In the genomic region with DNA sequence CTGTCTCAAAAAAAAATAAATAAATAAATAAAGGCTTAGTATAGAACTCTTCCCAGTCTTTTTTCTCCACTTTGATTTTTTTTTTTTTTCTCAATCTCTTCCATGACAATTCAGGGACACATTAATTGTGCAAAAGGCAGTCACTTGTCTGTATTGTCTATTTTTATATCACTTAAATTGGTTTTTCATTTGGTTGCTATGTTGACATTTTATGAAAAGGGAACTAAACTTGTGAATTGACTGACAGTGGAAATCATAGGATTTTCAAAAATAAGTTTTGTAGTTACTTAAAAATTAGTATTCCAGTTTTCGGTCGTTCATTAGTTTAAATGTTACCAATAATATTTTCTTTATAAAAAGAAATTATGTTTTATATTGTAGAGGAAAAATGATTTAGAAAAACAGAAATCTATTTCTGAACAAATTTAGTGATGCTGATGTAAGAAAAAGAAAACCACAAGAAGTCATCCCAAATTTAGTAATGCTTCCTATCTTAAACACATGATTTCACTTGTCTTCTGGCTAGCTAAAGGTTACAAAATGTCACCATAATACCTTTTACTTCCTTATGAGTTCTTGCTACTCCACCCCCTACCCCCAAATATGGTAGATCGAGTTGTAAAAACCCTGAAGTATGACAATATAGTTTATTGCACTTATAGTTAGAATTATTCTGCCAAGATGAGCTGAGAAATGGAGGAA, we compare ENCODE assay signal across 2 cellular contexts.
TF ChIP-seq lines count a peak whose summit lies in the region.

No MANE protein-coding gene starts in this region.

TF ChIP-seq in SK-N-SH, 30 proteins besides CTCF, POLR2A, EP300 and RAD21 (continued from another document):
- TF ChIP-seq, protein P1, sequence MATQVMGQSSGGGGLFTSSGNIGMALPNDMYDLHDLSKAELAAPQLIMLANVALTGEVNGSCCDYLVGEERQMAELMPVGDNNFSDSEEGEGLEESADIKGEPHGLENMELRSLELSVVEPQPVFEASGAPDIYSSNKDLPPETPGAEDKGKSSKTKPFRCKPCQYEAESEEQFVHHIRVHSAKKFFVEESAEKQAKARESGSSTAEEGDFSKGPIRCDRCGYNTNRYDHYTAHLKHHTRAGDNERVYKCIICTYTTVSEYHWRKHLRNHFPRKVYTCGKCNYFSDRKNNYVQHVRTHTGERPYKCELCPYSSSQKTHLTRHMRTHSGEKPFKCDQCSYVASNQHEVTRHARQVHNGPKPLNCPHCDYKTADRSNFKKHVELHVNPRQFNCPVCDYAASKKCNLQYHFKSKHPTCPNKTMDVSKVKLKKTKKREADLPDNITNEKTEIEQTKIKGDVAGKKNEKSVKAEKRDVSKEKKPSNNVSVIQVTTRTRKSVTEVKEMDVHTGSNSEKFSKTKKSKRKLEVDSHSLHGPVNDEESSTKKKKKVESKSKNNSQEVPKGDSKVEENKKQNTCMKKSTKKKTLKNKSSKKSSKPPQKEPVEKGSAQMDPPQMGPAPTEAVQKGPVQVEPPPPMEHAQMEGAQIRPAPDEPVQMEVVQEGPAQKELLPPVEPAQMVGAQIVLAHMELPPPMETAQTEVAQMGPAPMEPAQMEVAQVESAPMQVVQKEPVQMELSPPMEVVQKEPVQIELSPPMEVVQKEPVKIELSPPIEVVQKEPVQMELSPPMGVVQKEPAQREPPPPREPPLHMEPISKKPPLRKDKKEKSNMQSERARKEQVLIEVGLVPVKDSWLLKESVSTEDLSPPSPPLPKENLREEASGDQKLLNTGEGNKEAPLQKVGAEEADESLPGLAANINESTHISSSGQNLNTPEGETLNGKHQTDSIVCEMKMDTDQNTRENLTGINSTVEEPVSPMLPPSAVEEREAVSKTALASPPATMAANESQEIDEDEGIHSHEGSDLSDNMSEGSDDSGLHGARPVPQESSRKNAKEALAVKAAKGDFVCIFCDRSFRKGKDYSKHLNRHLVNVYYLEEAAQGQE (IDR thresholded peaks at IDR 0.05; ENCODE audit: low read depth, low read length) = no peak
- TF ChIP-seq RCOR1 (IDR thresholded peaks at IDR 0.05; ENCODE audit: low read length) (no peak), SIN3A (IDR thresholded peaks at IDR 0.05; ENCODE audit: borderline replicate concordance, low read depth, low read length) (no peak), POLR2AphosphoS5 (IDR thresholded peaks at IDR 0.05; ENCODE audit: low read depth, low read length) (no peak), NRF1 (IDR thresholded peaks at IDR 0.05; ENCODE audit: low read depth, low read length) (no peak), GABPA (IDR thresholded peaks at IDR 0.05; ENCODE audit: low read depth) (no peak), NFIC (IDR thresholded peaks at IDR 0.05; ENCODE audit: borderline replicate concordance) (no peak)
- TF ChIP-seq, protein P2, sequence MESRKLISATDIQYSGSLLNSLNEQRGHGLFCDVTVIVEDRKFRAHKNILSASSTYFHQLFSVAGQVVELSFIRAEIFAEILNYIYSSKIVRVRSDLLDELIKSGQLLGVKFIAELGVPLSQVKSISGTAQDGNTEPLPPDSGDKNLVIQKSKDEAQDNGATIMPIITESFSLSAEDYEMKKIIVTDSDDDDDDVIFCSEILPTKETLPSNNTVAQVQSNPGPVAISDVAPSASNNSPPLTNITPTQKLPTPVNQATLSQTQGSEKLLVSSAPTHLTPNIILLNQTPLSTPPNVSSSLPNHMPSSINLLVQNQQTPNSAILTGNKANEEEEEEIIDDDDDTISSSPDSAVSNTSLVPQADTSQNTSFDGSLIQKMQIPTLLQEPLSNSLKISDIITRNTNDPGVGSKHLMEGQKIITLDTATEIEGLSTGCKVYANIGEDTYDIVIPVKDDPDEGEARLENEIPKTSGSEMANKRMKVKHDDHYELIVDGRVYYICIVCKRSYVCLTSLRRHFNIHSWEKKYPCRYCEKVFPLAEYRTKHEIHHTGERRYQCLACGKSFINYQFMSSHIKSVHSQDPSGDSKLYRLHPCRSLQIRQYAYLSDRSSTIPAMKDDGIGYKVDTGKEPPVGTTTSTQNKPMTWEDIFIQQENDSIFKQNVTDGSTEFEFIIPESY (IDR thresholded peaks at IDR 0.05; ENCODE audit: borderline replicate concordance, low read depth) = no peak
- TF ChIP-seq, protein P3, sequence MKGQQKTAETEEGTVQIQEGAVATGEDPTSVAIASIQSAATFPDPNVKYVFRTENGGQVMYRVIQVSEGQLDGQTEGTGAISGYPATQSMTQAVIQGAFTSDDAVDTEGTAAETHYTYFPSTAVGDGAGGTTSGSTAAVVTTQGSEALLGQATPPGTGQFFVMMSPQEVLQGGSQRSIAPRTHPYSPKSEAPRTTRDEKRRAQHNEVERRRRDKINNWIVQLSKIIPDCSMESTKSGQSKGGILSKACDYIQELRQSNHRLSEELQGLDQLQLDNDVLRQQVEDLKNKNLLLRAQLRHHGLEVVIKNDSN (IDR thresholded peaks at IDR 0.05; ENCODE audit: borderline replicate concordance, low read depth) = no peak

TF ChIP-seq in SK-N-SH treated with all-trans-retinoic acid at 6 μM for 48 hours, 23 proteins besides CTCF, POLR2A, EP300 and RAD21 (continued from another document):
- TF ChIP-seq, protein P4, sequence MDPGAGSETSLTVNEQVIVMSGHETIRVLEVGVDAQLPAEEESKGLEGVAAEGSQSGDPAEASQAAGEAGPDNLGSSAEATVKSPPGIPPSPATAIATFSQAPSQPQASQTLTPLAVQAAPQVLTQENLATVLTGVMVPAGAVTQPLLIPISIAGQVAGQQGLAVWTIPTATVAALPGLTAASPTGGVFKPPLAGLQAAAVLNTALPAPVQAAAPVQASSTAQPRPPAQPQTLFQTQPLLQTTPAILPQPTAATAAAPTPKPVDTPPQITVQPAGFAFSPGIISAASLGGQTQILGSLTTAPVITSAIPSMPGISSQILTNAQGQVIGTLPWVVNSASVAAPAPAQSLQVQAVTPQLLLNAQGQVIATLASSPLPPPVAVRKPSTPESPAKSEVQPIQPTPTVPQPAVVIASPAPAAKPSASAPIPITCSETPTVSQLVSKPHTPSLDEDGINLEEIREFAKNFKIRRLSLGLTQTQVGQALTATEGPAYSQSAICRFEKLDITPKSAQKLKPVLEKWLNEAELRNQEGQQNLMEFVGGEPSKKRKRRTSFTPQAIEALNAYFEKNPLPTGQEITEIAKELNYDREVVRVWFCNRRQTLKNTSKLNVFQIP (CRISPR knock-in tag; IDR thresholded peaks at IDR 0.05; ENCODE audit: borderline replicate concordance, low read depth) = no peak
- TF ChIP-seq TCF4 (CRISPR knock-in tag; IDR thresholded peaks at IDR 0.05; ENCODE audit: borderline replicate concordance) = no peak
- no peak for TF ChIP-seq OSR1 (CRISPR knock-in tag; IDR thresholded peaks at IDR 0.05)
- TF ChIP-seq ZFP3 (CRISPR knock-in tag; IDR thresholded peaks at IDR 0.05) = no peak
- TF ChIP-seq, protein P5, sequence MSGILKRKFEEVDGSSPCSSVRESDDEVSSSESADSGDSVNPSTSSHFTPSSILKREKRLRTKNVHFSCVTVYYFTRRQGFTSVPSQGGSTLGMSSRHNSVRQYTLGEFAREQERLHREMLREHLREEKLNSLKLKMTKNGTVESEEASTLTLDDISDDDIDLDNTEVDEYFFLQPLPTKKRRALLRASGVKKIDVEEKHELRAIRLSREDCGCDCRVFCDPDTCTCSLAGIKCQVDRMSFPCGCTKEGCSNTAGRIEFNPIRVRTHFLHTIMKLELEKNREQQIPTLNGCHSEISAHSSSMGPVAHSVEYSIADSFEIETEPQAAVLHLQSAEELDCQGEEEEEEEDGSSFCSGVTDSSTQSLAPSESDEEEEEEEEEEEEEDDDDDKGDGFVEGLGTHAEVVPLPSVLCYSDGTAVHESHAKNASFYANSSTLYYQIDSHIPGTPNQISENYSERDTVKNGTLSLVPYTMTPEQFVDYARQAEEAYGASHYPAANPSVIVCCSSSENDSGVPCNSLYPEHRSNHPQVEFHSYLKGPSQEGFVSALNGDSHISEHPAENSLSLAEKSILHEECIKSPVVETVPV (CRISPR knock-in tag; IDR thresholded peaks at IDR 0.05) = no peak
- TF ChIP-seq, protein P6, sequence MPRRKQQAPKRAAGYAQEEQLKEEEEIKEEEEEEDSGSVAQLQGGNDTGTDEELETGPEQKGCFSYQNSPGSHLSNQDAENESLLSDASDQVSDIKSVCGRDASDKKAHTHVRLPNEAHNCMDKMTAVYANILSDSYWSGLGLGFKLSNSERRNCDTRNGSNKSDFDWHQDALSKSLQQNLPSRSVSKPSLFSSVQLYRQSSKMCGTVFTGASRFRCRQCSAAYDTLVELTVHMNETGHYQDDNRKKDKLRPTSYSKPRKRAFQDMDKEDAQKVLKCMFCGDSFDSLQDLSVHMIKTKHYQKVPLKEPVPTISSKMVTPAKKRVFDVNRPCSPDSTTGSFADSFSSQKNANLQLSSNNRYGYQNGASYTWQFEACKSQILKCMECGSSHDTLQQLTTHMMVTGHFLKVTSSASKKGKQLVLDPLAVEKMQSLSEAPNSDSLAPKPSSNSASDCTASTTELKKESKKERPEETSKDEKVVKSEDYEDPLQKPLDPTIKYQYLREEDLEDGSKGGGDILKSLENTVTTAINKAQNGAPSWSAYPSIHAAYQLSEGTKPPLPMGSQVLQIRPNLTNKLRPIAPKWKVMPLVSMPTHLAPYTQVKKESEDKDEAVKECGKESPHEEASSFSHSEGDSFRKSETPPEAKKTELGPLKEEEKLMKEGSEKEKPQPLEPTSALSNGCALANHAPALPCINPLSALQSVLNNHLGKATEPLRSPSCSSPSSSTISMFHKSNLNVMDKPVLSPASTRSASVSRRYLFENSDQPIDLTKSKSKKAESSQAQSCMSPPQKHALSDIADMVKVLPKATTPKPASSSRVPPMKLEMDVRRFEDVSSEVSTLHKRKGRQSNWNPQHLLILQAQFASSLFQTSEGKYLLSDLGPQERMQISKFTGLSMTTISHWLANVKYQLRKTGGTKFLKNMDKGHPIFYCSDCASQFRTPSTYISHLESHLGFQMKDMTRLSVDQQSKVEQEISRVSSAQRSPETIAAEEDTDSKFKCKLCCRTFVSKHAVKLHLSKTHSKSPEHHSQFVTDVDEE (CRISPR knock-in tag; IDR thresholded peaks at IDR 0.05) = no peak
- no peak for TF ChIP-seq SNAI2 (CRISPR knock-in tag; IDR thresholded peaks at IDR 0.05)
- no peak for TF ChIP-seq GLIS3 (CRISPR knock-in tag; IDR thresholded peaks at IDR 0.05)
- TF ChIP-seq, protein P7, sequence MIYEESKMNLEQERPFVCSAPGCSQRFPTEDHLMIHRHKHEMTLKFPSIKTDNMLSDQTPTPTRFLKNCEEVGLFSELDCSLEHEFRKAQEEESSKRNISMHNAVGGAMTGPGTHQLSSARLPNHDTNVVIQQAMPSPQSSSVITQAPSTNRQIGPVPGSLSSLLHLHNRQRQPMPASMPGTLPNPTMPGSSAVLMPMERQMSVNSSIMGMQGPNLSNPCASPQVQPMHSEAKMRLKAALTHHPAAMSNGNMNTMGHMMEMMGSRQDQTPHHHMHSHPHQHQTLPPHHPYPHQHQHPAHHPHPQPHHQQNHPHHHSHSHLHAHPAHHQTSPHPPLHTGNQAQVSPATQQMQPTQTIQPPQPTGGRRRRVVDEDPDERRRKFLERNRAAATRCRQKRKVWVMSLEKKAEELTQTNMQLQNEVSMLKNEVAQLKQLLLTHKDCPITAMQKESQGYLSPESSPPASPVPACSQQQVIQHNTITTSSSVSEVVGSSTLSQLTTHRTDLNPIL (CRISPR knock-in tag; IDR thresholded peaks at IDR 0.05; ENCODE audit: low read depth) = no peak
- TF ChIP-seq RARB (CRISPR knock-in tag; IDR thresholded peaks at IDR 0.05) = no peak
TF ChIP-seq in SK-N-SH treated with all-trans-retinoic acid at 6 μM for 48 hours: peak in this region for 0.
